In genomic region chr5:100772548-100772947, GRCh38 we compare ENCODE assay signal across 19 cellular contexts.
DNase-seq lines count a peak whose midpoint lies in the region; ATAC-seq and TF ChIP-seq lines count a peak whose summit lies in the region.
"Had no signal": no experiment of that assay in that cellular context is flagged by ENCODE, and none has a peak within 500 bp of the region (broad histone marks: within the 10 kb centered on the region; RNA-seq: fewer than 3 reads in every experiment).

No MANE protein-coding gene starts in this region.

- POLR2A ChIA-PET in activated B cell treated with CpG ODN at 0.5 μM for 24 hours (lab: Charles Lee) = interaction anchor here (0.8 to 2.1 kb wide), 2 partner anchors 56 to 131 kb away, joined by 3 to 6 read pairs; partner anchors contain the start of gene ST8SIA4
- POLR2A ChIA-PET in CD8-positive, alpha-beta memory T cell (lab: Charles Lee) = interaction anchor here (0.5 kb wide), 1 partner anchor 127 kb away, joined by 3 read pairs; no protein-coding TSS in a partner anchor

- H3K36me3 ChIP-seq in H7 (replicated peaks; ENCODE audit: control insufficient read depth, insufficient read depth, low read length) = no peaks in the 10 kb centered on the region
- H3K36me3 ChIP-seq in neuron (ENCODE audit: insufficient read depth, low read length) = no peaks in the 10 kb centered on the region
- H3K36me3 ChIP-seq in CD8-positive, alpha-beta memory T cell (ENCODE audit: insufficient read depth, low read length) = no peaks in the 10 kb centered on the region
- H3K36me3 ChIP-seq: breast epithelium, colonic mucosa, tibial nerve had no signal

- CTCF ChIA-PET in activated B cell treated with CpG ODN at 0.5 μM for 24 hours (lab: Charles Lee) = interaction anchor here (1.1 to 1.5 kb wide), 4 partner anchors 10 to 240 kb away, joined by 3 to 5 read pairs (median 4); no protein-coding TSS in a partner anchor
- CTCF ChIA-PET in CD8-positive, alpha-beta memory T cell (lab: Charles Lee) = interaction anchor here (0.8 kb wide), 1 partner anchor 45 kb away, joined by 3 read pairs; no protein-coding TSS in a partner anchor

- peak; percentile 10 for DNase-seq in H7
- DNase-seq in NCI-H187 (lab: John Stamatoyannopoulos, UW) = peak; percentile 9 to 39
- DNase-seq in activated B cell treated with CpG ODN at 0.5 μM for 24 hours = no peak
- DNase-seq in erythroblast (lab: John Stamatoyannopoulos, UW) = no peak
- no peak for DNase-seq in CD8-positive, alpha-beta memory T cell
- DNase-seq: activated CD4-positive, alpha-beta T cell treated with anti-CD3 and anti-CD28 coated beads, Interleukin-2, amount 50 U/mL, for 1 hour; activated effector memory CD4-positive, alpha-beta T cell treated with Interleukin-2 at 50 U/mL for 16 hours; colonic mucosa; left cardiac atrium; NCI-H446; small intestine; stimulated activated CD4-positive, alpha-beta T cell treated with anti-CD3 and anti-CD28 coated beads, Interleukin-4, amount 100 ng/mL, for 24 hours; T-helper 1 cell had no signal

- ATAC-seq in activated B cell treated with CpG ODN at 0.5 μM for 24 hours (ENCODE audit: low read depth) (no peak), HG03469 (IDR thresholded peaks at IDR 0.05; ENCODE audit: unreplicated experiment) (no peak)
- ATAC-seq: left cardiac atrium; natural killer cell treated with Interleukin-12 subunit alpha and Interleukin-12 subunit beta and Interleukin-15 and Interleukin-18, amount 100 ng/mL, for 72 hours had no signal

- no peaks in the 10 kb centered on the region for H3K9me3 ChIP-seq in neuron (ENCODE audit: low read length)
- H3K9me3 ChIP-seq in CD8-positive, alpha-beta memory T cell (ENCODE audit: low read length) = no peaks in the 10 kb centered on the region
- H3K9me3 ChIP-seq: breast epithelium, colonic mucosa, tibial nerve had no signal

- no peaks in the 10 kb centered on the region for H3K36me3 Mint-ChIP-seq in activated B cell treated with CpG ODN at 0.5 μM for 24 hours (ENCODE audit: low read depth)
- peaks cover 0 to 4% (median 2%) of the 10 kb centered on the region in 3 donors for H3K36me3 Mint-ChIP-seq in CD8-positive, alpha-beta memory T cell

- no peaks in the 10 kb centered on the region for H3K9me3 Mint-ChIP-seq in activated B cell treated with CpG ODN at 0.5 μM for 24 hours
- H3K9me3 Mint-ChIP-seq in CD8-positive, alpha-beta memory T cell = no peaks in the 10 kb centered on the region
- H3K9me3 Mint-ChIP-seq: natural killer cell treated with Interleukin-12 subunit alpha and Interleukin-12 subunit beta and Interleukin-15 and Interleukin-18, amount 100 ng/mL, for 72 hours had no signal

- intact Hi-C loops in activated B cell treated with CpG ODN at 0.5 μM for 24 hours (cut with micrococcal nuclease) = loop anchor here (10.0 kb wide), 2 partner anchors 148 to 592 kb away; no protein-coding TSS in a partner anchor

- H3K4me3 ChIP-seq in H7 (ENCODE audit: insufficient read depth, low read depth, low read length) (no peak overlapping the region), neuron (ENCODE audit: low read length) (no peak overlapping the region)
- no peak overlapping the region for H3K4me3 ChIP-seq in CD8-positive, alpha-beta memory T cell (ENCODE audit: low read length)
- H3K4me3 ChIP-seq: breast epithelium, colonic mucosa, tibial nerve had no signal

- no peak overlapping the region for H3K4me3 Mint-ChIP-seq in activated B cell treated with CpG ODN at 0.5 μM for 24 hours
- H3K4me3 Mint-ChIP-seq in CD8-positive, alpha-beta memory T cell = no peak overlapping the region
- H3K4me3 Mint-ChIP-seq: natural killer cell treated with Interleukin-12 subunit alpha and Interleukin-12 subunit beta and Interleukin-15 and Interleukin-18, amount 100 ng/mL, for 72 hours; stimulated activated naive CD8-positive, alpha-beta T cell treated with anti-CD3 and anti-CD28 coated beads, Interleukin-15, Interleukin-2, amounts not matched to agents 100 ng/mL and 50 ng/mL, for 24 hours had no signal

- no peak for TF ChIP-seq CTCF in activated B cell treated with CpG ODN at 0.5 μM for 24 hours (IDR thresholded peaks at IDR 0.05)

- peak overlapping the region; percentile 31 for H3K27ac Mint-ChIP-seq in activated B cell treated with CpG ODN at 0.5 μM for 24 hours
- H3K27ac Mint-ChIP-seq in CD8-positive, alpha-beta memory T cell = peak overlapping the region in 1 of 8 donors; percentile 63
- H3K27ac Mint-ChIP-seq: natural killer cell treated with Interleukin-12 subunit alpha and Interleukin-12 subunit beta and Interleukin-15 and Interleukin-18, amount 100 ng/mL, for 72 hours; stimulated activated naive CD8-positive, alpha-beta T cell treated with anti-CD3 and anti-CD28 coated beads, Interleukin-15, Interleukin-2, amounts not matched to agents 100 ng/mL and 50 ng/mL, for 24 hours had no signal

- no peak overlapping the region for H3K27ac ChIP-seq in CD8-positive, alpha-beta memory T cell (ENCODE audit: low read depth, low read length)
- H3K27ac ChIP-seq: breast epithelium, colonic mucosa, tibial nerve had no signal

- peak overlapping the region; percentile 84 for H2AFZ ChIP-seq in neuron (ENCODE audit: low read depth, low read length)

- no peaks in the 10 kb centered on the region for H3K27me3 Mint-ChIP-seq in activated B cell treated with CpG ODN at 0.5 μM for 24 hours
- H3K27me3 Mint-ChIP-seq in CD8-positive, alpha-beta memory T cell = no peaks in the 10 kb centered on the region

- H3K27me3 ChIP-seq in H7 (ENCODE audit: control insufficient read depth, insufficient read depth, low read length) (no peaks in the 10 kb centered on the region), neuron (ENCODE audit: insufficient read depth, low read length) (no peaks in the 10 kb centered on the region)
- H3K27me3 ChIP-seq in CD8-positive, alpha-beta memory T cell (ENCODE audit: insufficient read depth, low read length, poor library complexity, severe bottlenecking) = no peaks in the 10 kb centered on the region
- H3K27me3 ChIP-seq: breast epithelium, colonic mucosa, tibial nerve had no signal

- no peak for TF ChIP-seq POLR2A in erythroblast (IDR thresholded peaks at IDR 0.05; ENCODE audit: low read length)

- H3K4me1 ChIP-seq in neuron (ENCODE audit: insufficient read depth, low read length) = peaks cover 30% of the 10 kb centered on the region
- H3K4me1 ChIP-seq in CD8-positive, alpha-beta memory T cell (ENCODE audit: insufficient read depth, low read length) = peaks cover 2% of the 10 kb centered on the region
- H3K4me1 ChIP-seq: breast epithelium, colonic mucosa had no signal

- peaks cover 23% of the 10 kb centered on the region for H3K4me1 Mint-ChIP-seq in activated B cell treated with CpG ODN at 0.5 μM for 24 hours
- peaks cover 1 to 3% (median 3%) of the 10 kb centered on the region in 3 donors for H3K4me1 Mint-ChIP-seq in CD8-positive, alpha-beta memory T cell

Comparison
In these comparisons a context has a peak if more than half of its experiments do, and no peak if none do; other contexts are left out.
1. DNase-seq: peak in H7 (single experiment) and NCI-H187 (2 of 2); none in activated B cell treated with CpG ODN at 0.5 μM for 24 hours (single experiment), erythroblast (0 of 2) and CD8-positive, alpha-beta memory T cell (0 of 5).